ENCODE assay signal across 18 cellular contexts in genomic region chr9:126506361-126507317, GRCh38.
"Had no signal": no experiment of that assay in that cellular context is flagged by ENCODE, and none has a peak within 500 bp of the region (broad histone marks: within the 10 kb centered on the region; RNA-seq: fewer than 3 reads in every experiment).

No MANE protein-coding gene starts in this region.

- ATAC-seq: foreskin keratinocyte; left cardiac atrium; mucosa of descending colon; naive thymus-derived CD4-positive, alpha-beta T cell had no signal

- H3K79me2 ChIP-seq: parathyroid adenoma had no signal

- DNase-seq: activated CD4-positive, CD25-positive, alpha-beta regulatory T cell; activated T-cell treated with anti-CD3 and anti-CD28 coated beads, Interleukin-2, amount 50 U/mL, for 1 hour; amniotic stem cell; colonic mucosa; foreskin keratinocyte; left cardiac atrium; mammary epithelial cell; mucosa of descending colon; naive thymus-derived CD4-positive, alpha-beta T cell; retina; stimulated activated CD4-positive, alpha-beta T cell treated with anti-CD3 and anti-CD28 coated beads, Interleukin-4, amount 100 ng/mL, for 24 hours; stimulated activated naive CD4-positive, alpha-beta T cell; SW 1271 had no signal

- H2AFZ ChIP-seq: parathyroid adenoma had no signal

- H3K27me3 ChIP-seq: colonic mucosa, foreskin keratinocyte had no signal

- H3K36me3 ChIP-seq: colonic mucosa had no signal

- H3K27ac Mint-ChIP-seq: activated naive CD4-positive, alpha-beta T cell treated with anti-CD3 and anti-CD28 coated beads, Interleukin-2, amount 50 U/mL, for 24 hours; naive thymus-derived CD4-positive, alpha-beta T cell; T-helper 2 cell treated with Interferon-gamma antibody and Interleukin-4, amounts not matched to agents 5 μg/mL and 100 μg/mL, for 36 hours; type B pancreatic cell had no signal

- H3K36me3 Mint-ChIP-seq: activated naive CD4-positive, alpha-beta T cell treated with anti-CD3 and anti-CD28 coated beads, Interleukin-2, amount 50 U/mL, for 24 hours; naive thymus-derived CD4-positive, alpha-beta T cell; type B pancreatic cell had no signal

- H3K4me1 Mint-ChIP-seq: activated naive CD4-positive, alpha-beta T cell treated with anti-CD3 and anti-CD28 coated beads, Interleukin-2, amount 50 U/mL, for 24 hours had no signal

- H3K27ac ChIP-seq: colonic mucosa, foreskin keratinocyte, parathyroid adenoma had no signal

- H3K9ac ChIP-seq: parathyroid adenoma had no signal

- H3K4me3 Mint-ChIP-seq: activated naive CD4-positive, alpha-beta T cell treated with anti-CD3 and anti-CD28 coated beads, Interleukin-2, amount 50 U/mL, for 24 hours; naive thymus-derived CD4-positive, alpha-beta T cell; T-helper 2 cell treated with Interferon-gamma antibody and Interleukin-4, amounts not matched to agents 5 μg/mL and 100 μg/mL, for 36 hours; type B pancreatic cell had no signal

- H3K4me1 ChIP-seq: colonic mucosa, foreskin keratinocyte, parathyroid adenoma had no signal

- H3K9me3 ChIP-seq: colonic mucosa, mucosa of descending colon had no signal

- H3K9me3 Mint-ChIP-seq: activated naive CD4-positive, alpha-beta T cell treated with anti-CD3 and anti-CD28 coated beads, Interleukin-2, amount 50 U/mL, for 24 hours; T-helper 2 cell treated with Interferon-gamma antibody and Interleukin-4, amounts not matched to agents 5 μg/mL and 100 μg/mL, for 36 hours; type B pancreatic cell had no signal

- H3K4me3 ChIP-seq: colonic mucosa, mucosa of descending colon had no signal

- FAIRE-seq: endothelial cell of umbilical vein had no signal
